In the genomic region with DNA sequence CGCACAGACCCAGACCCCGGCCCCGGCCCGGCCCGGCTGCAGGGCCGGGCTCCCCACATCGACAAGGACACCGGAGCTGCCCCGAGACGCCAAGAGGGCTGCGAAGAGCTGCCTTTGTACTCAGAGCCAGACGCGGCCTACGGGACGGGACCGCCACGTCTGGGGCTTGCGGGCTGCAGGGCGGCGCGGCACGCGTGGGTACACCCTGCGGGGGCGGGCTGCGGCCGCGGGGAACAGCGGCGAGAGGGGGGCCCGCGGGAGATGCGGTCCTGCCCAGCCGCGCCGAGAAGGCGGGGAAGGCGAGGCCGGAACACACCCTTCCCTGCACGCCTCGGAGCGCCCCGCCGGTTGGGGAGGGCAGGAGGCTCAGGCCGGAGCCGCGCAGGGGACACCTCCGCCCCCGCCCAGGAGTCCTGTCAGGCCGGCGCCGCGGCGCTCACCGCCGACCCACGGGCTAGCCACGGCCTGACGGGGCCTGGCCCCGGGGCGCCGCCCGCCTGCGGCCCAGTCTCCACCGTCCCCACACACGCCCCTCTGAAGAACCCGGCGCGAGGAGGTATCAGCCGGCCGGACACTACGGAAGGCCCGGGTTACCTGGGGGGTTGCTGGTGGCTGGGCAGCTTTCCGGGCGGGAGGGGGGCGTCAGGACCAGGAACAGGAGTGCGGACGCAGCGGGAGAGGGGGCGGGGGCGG, we compare ENCODE assay signal across 8 cellular contexts. TPM values are rescaled to one million over a fixed set of nuclear protein-coding genes. Genes with fewer than 3 reads are reported as not detected.
DNase-seq lines count a peak whose midpoint lies in the region; ATAC-seq, FAIRE-seq and TF ChIP-seq lines count a peak whose summit lies in the region.

No MANE protein-coding gene starts in this region.

- H3K36me3 ChIP-seq in WERI-Rb-1 (peaks cover 10% of the 10 kb centered on the region; the same call in 1 of the 2 replicates), bronchial epithelial cell (ENCODE audit: control insufficient read depth, insufficient read depth, low read length) (no peaks in the 10 kb centered on the region)

- no peaks in the 10 kb centered on the region for H3K9me3 ChIP-seq in WERI-Rb-1 (ENCODE audit: severe bottlenecking)

- no peak for FAIRE-seq in bronchial epithelial cell (lab: Jason Lieb, UNC)

- H3K27me3 ChIP-seq in WERI-Rb-1 (ENCODE audit: insufficient read depth, low read depth, severe bottlenecking) (no peaks in the 10 kb centered on the region), bronchial epithelial cell (ENCODE audit: control insufficient read depth, insufficient read depth, low read length) (no peaks in the 10 kb centered on the region)

- peak; percentile 68 for DNase-seq in NK-92 treated with Interleukin-12 subunit alpha and Interleukin-12 subunit beta, amount 100 ng/mL, for 24 hours (lab: John Stamatoyannopoulos, UW)
- DNase-seq in NK-92 (lab: John Stamatoyannopoulos, UW; ENCODE audit: unreplicated experiment) (no peak), WERI-Rb-1 (peak; percentile 49), bronchial epithelial cell (ENCODE audit: low read depth) (no peak), left lobe of liver (ENCODE audit: low spot score) (peak; percentile 63), superior temporal gyrus (ENCODE audit: extremely low spot score) (no peak)
- DNase-seq in stimulated activated CD4-positive, alpha-beta T cell treated with anti-CD3 and anti-CD28 coated beads, Interleukin-4, amount 100 ng/mL, for 48 hours (ENCODE audit: low read depth in 2 of 2) = peak; percentile 15 to 36

- peak overlapping the region; percentile 88 for H3K27ac ChIP-seq in WERI-Rb-1

- H3K4me3 ChIP-seq in WERI-Rb-1 (ENCODE audit: low read depth, low read length) (peak overlapping the region; percentile 71), bronchial epithelial cell (ENCODE audit: low read depth, low read length) (peak overlapping the region; percentile 96)

- TF ChIP-seq CTCF in WERI-Rb-1 (IDR thresholded peaks at IDR 0.05; ENCODE audit: low read depth, low read length) = no peak
- TF ChIP-seq CTCF in bronchial epithelial cell (IDR thresholded peaks at IDR 0.05; ENCODE audit: insufficient read depth, low read length, severe bottlenecking) = no peak

- ATAC-seq in HG03139 (IDR thresholded peaks at IDR 0.05; ENCODE audit: unreplicated experiment) = peak; percentile 14
- ATAC-seq in left lobe of liver = peak; percentile 47

RNA-seq across cellular contexts. Expression of a gene that starts 0.5 kb away (rescaled TPM):
- 28.4 and 41.1 TPM in 2 replicates for total RNA-seq in bronchial epithelial cell
- total RNA-seq in left lobe of liver = 50.0 TPM

Comparison
In these comparisons a context has a peak if more than half of its experiments do, and no peak if none do; other contexts are left out.
1. DNase-seq: peak in NK-92 treated with Interleukin-12 subunit alpha and Interleukin-12 subunit beta, amount 100 ng/mL, for 24 hours (single experiment), WERI-Rb-1 (single experiment), left lobe of liver (single experiment) and stimulated activated CD4-positive, alpha-beta T cell treated with anti-CD3 and anti-CD28 coated beads, Interleukin-4, amount 100 ng/mL, for 48 hours (2 of 2); none in NK-92 (single experiment), bronchial epithelial cell (single experiment) and superior temporal gyrus (single experiment).